ENCODE assay signal across 15 cellular contexts in genomic region chr11:114066046-114066648, GRCh38. TPM values are rescaled to one million over a fixed set of nuclear protein-coding genes. Genes with fewer than 3 reads are reported as not detected.
A peak's percentile ranks its signal among the peaks of the same experiment; 100 is the strongest.
DNase-seq lines count a peak whose midpoint lies in the region; ATAC-seq, FAIRE-seq and TF ChIP-seq lines count a peak whose summit lies in the region.
"Had no signal": no experiment of that assay in that cellular context is flagged by ENCODE, and none has a peak within 500 bp of the region (broad histone marks: within the 10 kb centered on the region; RNA-seq: fewer than 3 reads in every experiment).

No MANE protein-coding gene starts in this region.

- H3K27ac ChIP-seq in left ventricle myocardium inferior (replicated peaks) (peak overlapping the region; percentile 100), heart left ventricle (peak overlapping the region in 4 of 12 donors; percentile 4 to 100 (median 20)), neural progenitor cell (no peak overlapping the region)

- no peak overlapping the region for H2AFZ ChIP-seq in neural progenitor cell (replicated peaks)

- no peak overlapping the region for H3K4me3 Mint-ChIP-seq in neural progenitor cell
- H3K4me3 Mint-ChIP-seq: B cell had no signal

- TF ChIP-seq CTCF in left ventricle myocardium inferior (IDR thresholded peaks at IDR 0.05; ENCODE audit: borderline replicate concordance) (no peak), heart left ventricle (IDR thresholded peaks at IDR 0.05) (no peak), neural progenitor cell (IDR thresholded peaks at IDR 0.05) (no peak)

- WGBS in heart left ventricle, 4 donors, result 72 to 87% (median 77%) methylated on average over 14 of the region's 14 CpGs

- H3K79me2 ChIP-seq in neural progenitor cell (ENCODE audit: low read depth), result peaks cover 72% of the 10 kb centered on the region

- peak overlapping the region; percentile 100 for H3K4me3 ChIP-seq in left ventricle myocardium inferior
- peak overlapping the region in 2 of 12 donors; percentile 76 to 99 for H3K4me3 ChIP-seq in heart left ventricle
- H3K4me3 ChIP-seq in neural progenitor cell, result no peak overlapping the region
- H3K4me3 ChIP-seq: smooth muscle cell had no signal

- TF ChIP-seq POLR2A in heart left ventricle (IDR thresholded peaks at IDR 0.05), result no peak
- no peak for TF ChIP-seq POLR2A in GM18505 (IDR thresholded peaks at IDR 0.05; ENCODE audit: borderline replicate concordance, extremely low read depth, insufficient read depth, insufficient read length)

- no peaks in the 10 kb centered on the region for H3F3A ChIP-seq in neural progenitor cell (ENCODE audit: low read depth)

- H3K36me3 Mint-ChIP-seq in neural progenitor cell, result peaks cover 52% of the 10 kb centered on the region

- peak overlapping the region; percentile 85 for H3K27ac Mint-ChIP-seq in neural progenitor cell
- H3K27ac Mint-ChIP-seq: B cell had no signal

- H3K27me3 ChIP-seq in left ventricle myocardium inferior (ENCODE audit: low read depth) (no peaks in the 10 kb centered on the region), heart left ventricle (no peaks in the 10 kb centered on the region), neural progenitor cell (peaks cover 55% of the 10 kb centered on the region)

- H3K4me2 ChIP-seq in neural progenitor cell, result no peak overlapping the region
- H3K4me2 ChIP-seq: smooth muscle cell had no signal

- peak; percentile 61 for FAIRE-seq in urothelium cell line (lab: Jason Lieb, UNC)

- H3K4me1 ChIP-seq in left ventricle myocardium inferior (peaks cover 98% of the 10 kb centered on the region), heart left ventricle (peaks cover 24 to 96% (median 85%) of the 10 kb centered on the region in 12 donors), neural progenitor cell (peaks cover 10% of the 10 kb centered on the region)

- DNase-seq in left ventricle myocardium inferior (no peak), heart left ventricle (no peak), neural progenitor cell (ENCODE audit: low spot score) (no peak), urothelium cell line (ENCODE audit: low spot score) (no peak)
- DNase-seq in activated gamma-delta T cell treated with anti-CD3 and anti-CD28 coated beads, Interleukin-2, amount 50 U/mL, for 16 hours (ENCODE audit: low read depth), result peak; percentile 62
- DNase-seq: amygdala, dermis blood vessel endothelial cell, DND-41, NCI-H1092, NCI-H2227 treated with DMSO at 0.1 percent for 48 hours had no signal

- peaks cover 92% of the 10 kb centered on the region for H4K20me1 ChIP-seq in neural progenitor cell (ENCODE audit: low read depth)

- no peaks in the 10 kb centered on the region for H3K9me3 Mint-ChIP-seq in neural progenitor cell

- intact Hi-C loops in left ventricle myocardium inferior (cut with micrococcal nuclease), result no loop called here
- intact Hi-C loops in heart left ventricle (cut with DNase I), result loop anchor here in 4 of 10 donors (5.0 to 10.0 kb wide), 2 partner anchors 49 to 51 kb away; no protein-coding TSS in a partner anchor

- H3K9ac ChIP-seq in neural progenitor cell, result no peak overlapping the region

- H3K36me3 ChIP-seq in left ventricle myocardium inferior (peaks cover 88% of the 10 kb centered on the region), heart left ventricle (peaks cover 5 to 70% (median 52%) of the 10 kb centered on the region in 9 donors), neural progenitor cell (no peaks in the 10 kb centered on the region)

- H3K9me3 ChIP-seq in left ventricle myocardium inferior (replicated peaks), result no peaks in the 10 kb centered on the region
- no peaks in the 10 kb centered on the region for H3K9me3 ChIP-seq in heart left ventricle
- H3K9me3 ChIP-seq in neural progenitor cell (ENCODE audit: low read depth), result no peaks in the 10 kb centered on the region

- H3K27me3 Mint-ChIP-seq in neural progenitor cell (ENCODE audit: insufficient read depth, low read depth), result peaks cover 14% of the 10 kb centered on the region

- ATAC-seq in heart left ventricle (no peak), GM18505 (IDR thresholded peaks at IDR 0.05; ENCODE audit: unreplicated experiment) (no peak), HG03196 (IDR thresholded peaks at IDR 0.05; ENCODE audit: unreplicated experiment) (no peak), HG02678 (IDR thresholded peaks at IDR 0.05; ENCODE audit: unreplicated experiment) (no peak)

- peaks cover 70% of the 10 kb centered on the region for H3K4me1 Mint-ChIP-seq in neural progenitor cell

RNA-seq across cellular contexts. Expression of gene ZBTB16, which starts 6.6 kb away (rescaled TPM):
- total RNA-seq in left ventricle myocardium inferior, result 64.5 TPM
- 100 to 1,000 TPM in 2 of 9 donors, 10 to 100 TPM in 7; 15.3 to 130 (median 62.8) TPM for total RNA-seq in heart left ventricle
- 10 to 100 TPM; 44.0 to 86.1 TPM for polyA plus RNA-seq in heart left ventricle
- 17.7 and 29.7 TPM in 2 replicates for total RNA-seq in neural progenitor cell (ENCODE audit: low replicate concordance)
- total RNA-seq: smooth muscle cell had no signal
- polyA plus RNA-seq: smooth muscle cell had no signal
